15 cellular contexts compared by ENCODE assay signal in the genomic region with DNA sequence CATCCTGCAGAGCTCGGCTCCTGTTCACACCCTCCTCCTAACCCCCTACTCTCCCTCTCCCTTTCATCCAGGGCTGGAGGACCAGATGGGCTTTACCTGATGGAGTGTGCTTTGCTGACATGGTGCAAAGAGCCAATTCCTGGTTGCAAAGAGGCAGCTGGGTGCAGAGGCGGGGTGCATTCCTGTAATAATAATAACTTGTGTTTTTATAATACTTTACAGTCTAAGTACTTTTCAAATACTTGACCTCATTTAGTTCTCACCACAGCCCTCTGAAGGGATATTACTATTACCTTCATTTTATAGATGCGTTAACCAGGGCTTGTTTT.
DNase-seq lines count a peak whose midpoint lies in the region; ATAC-seq and TF ChIP-seq lines count a peak whose summit lies in the region.
"Had no signal": no experiment of that assay in that cellular context is flagged by ENCODE, and none has a peak within 500 bp of the region (broad histone marks: within the 10 kb centered on the region; RNA-seq: fewer than 3 reads in every experiment).

No MANE protein-coding gene starts in this region.

- H3K27me3 ChIP-seq in ascending aorta (no peaks in the 10 kb centered on the region), liver (ENCODE audit: control insufficient read depth in 4 of 4, insufficient read depth in 4 of 4, low read length in 3 of 4) (no peaks in the 10 kb centered on the region), subcutaneous abdominal adipose tissue (ENCODE audit: control insufficient read depth in 5 of 5, insufficient read depth in 4 of 5, low read length in 5 of 5) (no peaks in the 10 kb centered on the region)
- H3K27me3 ChIP-seq: pancreas had no signal

- intact Hi-C loops in ascending aorta (cut with DNase I): loop anchor here (2.0 to 5.0 kb wide), 2 partner anchors 54 to 107 kb away; no protein-coding TSS in a partner anchor

- TF ChIP-seq CTCF in ascending aorta (IDR thresholded peaks at IDR 0.05) (no peak), liver (IDR thresholded peaks at IDR 0.05; ENCODE audit: low read depth, low read length, missing input control) (no peak)

- peaks cover 13 to 50% of the 10 kb centered on the region in 2 donors for H3K4me1 ChIP-seq in ascending aorta
- H3K4me1 ChIP-seq in liver (ENCODE audit: control insufficient read depth in 4 of 4, insufficient read depth in 4 of 4, low read length in 3 of 4): peaks cover 19 to 60% (median 50%) of the 10 kb centered on the region in 4 donors
- peaks cover 19 to 71% (median 63%) of the 10 kb centered on the region in 5 donors for H3K4me1 ChIP-seq in subcutaneous abdominal adipose tissue (ENCODE audit: control insufficient read depth in 5 of 5, insufficient read depth in 5 of 5, low read length in 5 of 5)

- peak overlapping the region; percentile 64 to 72 for H3K27ac ChIP-seq in ascending aorta
- H3K27ac ChIP-seq in liver (ENCODE audit: low read depth in 1 of 2, low read length in 2 of 2): peak overlapping the region; percentile 74 to 97
- peak overlapping the region; percentile 61 for H3K27ac ChIP-seq in subcutaneous abdominal adipose tissue (ENCODE audit: low read depth, low read length)
- H3K27ac ChIP-seq: KMS-11 had no signal

- H3K4me3 ChIP-seq in ascending aorta: no peak overlapping the region
- H3K4me3 ChIP-seq in liver (ENCODE audit: low read depth in 1 of 3, low read length in 3 of 3): no peak overlapping the region
- no peak overlapping the region for H3K4me3 ChIP-seq in subcutaneous abdominal adipose tissue (ENCODE audit: low read depth in 1 of 5, low read length in 5 of 5)
- H3K4me3 ChIP-seq: pancreas had no signal

- H3K36me3 ChIP-seq in ascending aorta: no peaks in the 10 kb centered on the region
- H3K36me3 ChIP-seq in liver (ENCODE audit: control insufficient read depth in 4 of 4, insufficient read depth in 3 of 4, low read depth in 1 of 4, low read length in 3 of 4): no peaks in the 10 kb centered on the region
- no peaks in the 10 kb centered on the region for H3K36me3 ChIP-seq in subcutaneous abdominal adipose tissue (ENCODE audit: control insufficient read depth in 5 of 5, insufficient read depth in 5 of 5, low read length in 5 of 5)
- H3K36me3 ChIP-seq: pancreas had no signal

- H3K9me3 ChIP-seq in ascending aorta (no peaks in the 10 kb centered on the region), liver (ENCODE audit: control insufficient read depth in 4 of 4, low read length in 3 of 4) (no peaks in the 10 kb centered on the region), subcutaneous abdominal adipose tissue (ENCODE audit: control insufficient read depth in 5 of 5, low read length in 5 of 5) (no peaks in the 10 kb centered on the region)
- H3K9me3 ChIP-seq: pancreas had no signal

- 81% methylated on average over 3 of the region's 3 CpGs for WGBS in liver

- H3K9ac ChIP-seq in liver (ENCODE audit: low read depth in 1 of 2, low read length in 2 of 2): peak overlapping the region in 1 of 2 donors; percentile 33
- no peak overlapping the region for H3K9ac ChIP-seq in subcutaneous abdominal adipose tissue (ENCODE audit: low read length in 5 of 5)
- H3K9ac ChIP-seq: KMS-11 had no signal

- ATAC-seq in GM21447 (IDR thresholded peaks at IDR 0.05; ENCODE audit: unreplicated experiment): no peak

- DNase-seq in NCI-H1092 treated with DMSO at 0.1 percent for 48 hours (lab: John Stamatoyannopoulos, UW): peak; percentile 10
- DNase-seq in NCI-H1092 (lab: John Stamatoyannopoulos, UW): no peak
- DNase-seq in ascending aorta (ENCODE audit: low spot score in 2 of 2): no peak
- no peak for DNase-seq in stimulated activated CD4-positive, alpha-beta T cell treated with anti-CD3 and anti-CD28 coated beads, Interleukin-15, amount 100 ng/mL, for 24 hours
- DNase-seq in RPMI8226: no peak
- DNase-seq: activated naive CD4-positive, alpha-beta T cell; activated T-cell treated with anti-CD3 and anti-CD28 coated beads for 4 hours; aorta; NCI-H82; stimulated activated CD4-positive, alpha-beta T cell treated with anti-CD3 and anti-CD28 coated beads, Interleukin-4, amount 100 ng/mL, for 24 hours had no signal

- TF ChIP-seq RAD21 in liver (IDR thresholded peaks at IDR 0.05): no peak

TF ChIP-seq in liver, 16 proteins besides CTCF, POLR2A, EP300 and RAD21:
- TF ChIP-seq RXRA (IDR thresholded peaks at IDR 0.05) (no peak), JUND (IDR thresholded peaks at IDR 0.05) (peak in 1 of 2 donors; percentile 9)
- TF ChIP-seq, protein P1, sequence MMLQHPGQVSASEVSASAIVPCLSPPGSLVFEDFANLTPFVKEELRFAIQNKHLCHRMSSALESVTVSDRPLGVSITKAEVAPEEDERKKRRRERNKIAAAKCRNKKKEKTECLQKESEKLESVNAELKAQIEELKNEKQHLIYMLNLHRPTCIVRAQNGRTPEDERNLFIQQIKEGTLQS (IDR thresholded peaks at IDR 0.05): no peak
